Comparison of ENCODE assay signal across 28 cellular contexts in the genomic region with DNA sequence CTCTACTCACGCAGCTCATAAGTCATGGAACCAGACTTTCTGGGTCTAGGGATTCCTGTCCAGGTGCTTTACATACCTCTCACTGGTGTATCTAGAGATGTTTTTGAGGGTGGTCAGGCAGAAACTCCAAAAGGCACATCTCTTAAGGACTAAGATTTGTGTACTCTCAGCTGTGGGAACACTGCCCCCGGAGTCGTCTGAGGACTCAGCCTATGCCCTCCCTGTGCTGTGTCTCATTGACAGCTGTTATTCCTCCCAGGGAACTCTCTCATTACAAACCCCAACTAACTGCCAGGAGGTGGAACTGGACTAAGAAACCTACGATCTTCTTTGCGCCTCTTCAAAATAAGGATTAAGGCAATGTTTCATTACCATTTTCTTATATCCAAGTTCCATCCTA.
"Had no signal": no experiment of that assay in that cellular context is flagged by ENCODE, and none has a peak within 500 bp of the region (broad histone marks: within the 10 kb centered on the region; RNA-seq: fewer than 3 reads in every experiment).

No MANE protein-coding gene starts in this region.

- H3K27me3 Mint-ChIP-seq: dendritic cell treated with granulocyte-macrophage colony-stimulating factor and Interleukin-4, amounts not matched to agents 40 ng/mL and 50 ng/mL, for 4 days; effector memory CD8-positive, alpha-beta T cell; natural killer cell treated with Interleukin-12 subunit alpha and Interleukin-12 subunit beta and Interleukin-15 and Interleukin-18, amount 100 ng/mL, for 72 hours; progenitor cell of endocrine pancreas; stimulated activated naive B cell treated with anti-CD40 and anti-IgM and Interleukin-4, amounts not matched to agents 10 μg/mL and 1 μg/mL and 100 μg/mL, for 72 hours; stimulated activated naive CD8-positive, alpha-beta T cell treated with anti-CD3 and anti-CD28 coated beads, Interleukin-15, amount 100 ng/mL, for 72 hours had no signal

- H3K27ac ChIP-seq: epithelial cell of prostate, esophagus muscularis mucosa, gastrocnemius medialis, pancreas, right lobe of liver, spleen, testis, tibial nerve, upper lobe of right lung, vagina had no signal

- ATAC-seq: effector memory CD8-positive, alpha-beta T cell; gastrocnemius medialis; left cardiac atrium; left ventricle myocardium superior; natural killer cell treated with Interleukin-12 subunit alpha and Interleukin-12 subunit beta and Interleukin-15 and Interleukin-18, amount 100 ng/mL, for 72 hours; pancreas; right lobe of liver; stimulated activated naive B cell treated with anti-CD40 and anti-IgM and Interleukin-4, amounts not matched to agents 10 μg/mL and 1 μg/mL and 100 μg/mL, for 72 hours; stimulated activated naive CD8-positive, alpha-beta T cell treated with anti-CD3 and anti-CD28 coated beads, Interleukin-15, amount 100 ng/mL, for 72 hours; upper lobe of right lung had no signal

- DNase-seq: effector memory CD8-positive, alpha-beta T cell; gastrocnemius medialis; glutamatergic neuron; immature natural killer cell; kidney; left cardiac atrium; left ventricle myocardium superior; mesenchymal stem cell; midbrain; occipital lobe; pancreas; retina; right lobe of liver; spleen; stimulated activated CD4-positive, alpha-beta T cell treated with anti-CD3 and anti-CD28 coated beads, Interleukin-2, amount 100 ng/mL, for 24 hours; stimulated activated CD4-positive, alpha-beta T cell treated with anti-CD3 and anti-CD28 coated beads, Interleukin-4, amount 100 ng/mL, for 4 hours; stimulated activated naive B cell treated with anti-CD40 and anti-IgM and Interleukin-4, amounts not matched to agents 10 μg/mL and 1 μg/mL and 100 μg/mL, for 72 hours; stimulated activated naive CD8-positive, alpha-beta T cell treated with anti-CD3 and anti-CD28 coated beads, Interleukin-15, amount 100 ng/mL, for 72 hours; testis; upper lobe of right lung had no signal

- H3K36me3 Mint-ChIP-seq: immature natural killer cell; natural killer cell treated with Interleukin-12 subunit alpha and Interleukin-12 subunit beta and Interleukin-15 and Interleukin-18, amount 100 ng/mL, for 72 hours; stimulated activated naive B cell treated with anti-CD40 and anti-IgM and Interleukin-4, amounts not matched to agents 10 μg/mL and 1 μg/mL and 100 μg/mL, for 72 hours had no signal

- H3K36me3 ChIP-seq: esophagus muscularis mucosa, gastrocnemius medialis, pancreas, right lobe of liver, spleen, tibial nerve, upper lobe of right lung, vagina had no signal

- H3K4me3 Mint-ChIP-seq: dendritic cell treated with granulocyte-macrophage colony-stimulating factor and Interleukin-4, amounts not matched to agents 40 ng/mL and 50 ng/mL, for 4 days; effector memory CD8-positive, alpha-beta T cell; immature natural killer cell; natural killer cell treated with Interleukin-12 subunit alpha and Interleukin-12 subunit beta and Interleukin-15 and Interleukin-18, amount 100 ng/mL, for 72 hours; stimulated activated naive B cell treated with anti-CD40 and anti-IgM and Interleukin-4, amounts not matched to agents 10 μg/mL and 1 μg/mL and 100 μg/mL, for 72 hours; stimulated activated naive CD8-positive, alpha-beta T cell treated with anti-CD3 and anti-CD28 coated beads, Interleukin-15, amount 100 ng/mL, for 72 hours had no signal

- H3K4me1 Mint-ChIP-seq: immature natural killer cell; stimulated activated naive B cell treated with anti-CD40 and anti-IgM and Interleukin-4, amounts not matched to agents 10 μg/mL and 1 μg/mL and 100 μg/mL, for 72 hours; stimulated activated naive CD8-positive, alpha-beta T cell treated with anti-CD3 and anti-CD28 coated beads, Interleukin-15, amount 100 ng/mL, for 72 hours had no signal

- H3K4me3 ChIP-seq: esophagus muscularis mucosa, gastrocnemius medialis, lung, pancreas, right lobe of liver, spleen, testis, tibial nerve, upper lobe of right lung, vagina had no signal

- H3K4me1 ChIP-seq: esophagus muscularis mucosa, gastrocnemius medialis, pancreas, right lobe of liver, spleen, testis, tibial nerve, upper lobe of right lung, vagina had no signal

- H3K27me3 ChIP-seq: esophagus muscularis mucosa, gastrocnemius medialis, pancreas, right lobe of liver, spleen, testis, tibial nerve, upper lobe of right lung, vagina had no signal

- H3K27ac Mint-ChIP-seq: dendritic cell treated with granulocyte-macrophage colony-stimulating factor and Interleukin-4, amounts not matched to agents 40 ng/mL and 50 ng/mL, for 4 days; effector memory CD8-positive, alpha-beta T cell; immature natural killer cell; natural killer cell treated with Interleukin-12 subunit alpha and Interleukin-12 subunit beta and Interleukin-15 and Interleukin-18, amount 100 ng/mL, for 72 hours; progenitor cell of endocrine pancreas; stimulated activated naive B cell treated with anti-CD40 and anti-IgM and Interleukin-4, amounts not matched to agents 10 μg/mL and 1 μg/mL and 100 μg/mL, for 72 hours; stimulated activated naive CD8-positive, alpha-beta T cell treated with anti-CD3 and anti-CD28 coated beads, Interleukin-15, amount 100 ng/mL, for 72 hours had no signal
